In genomic region chr18:32439802-32440201, GRCh38 we compare ENCODE assay signal across 10 cellular contexts. TPM values are rescaled to one million over a fixed set of nuclear protein-coding genes. Genes with fewer than 3 reads are reported as not detected.
DNase-seq lines count a peak whose midpoint lies in the region; ATAC-seq, FAIRE-seq and TF ChIP-seq lines count a peak whose summit lies in the region.
"Had no signal": no experiment of that assay in that cellular context is flagged by ENCODE, and none has a peak within 500 bp of the region (broad histone marks: within the 10 kb centered on the region; RNA-seq: fewer than 3 reads in every experiment).

No MANE protein-coding gene starts in this region.

- H3K4ac ChIP-seq in IMR-90 (ENCODE audit: low read depth, low read length) (no peak overlapping the region), mesendoderm (ENCODE audit: low read depth, low read length) (no peak overlapping the region)

- H2AK9ac ChIP-seq in IMR-90 (replicated peaks; ENCODE audit: low read depth, low read length, poor library complexity), result no peak overlapping the region

- no peak for TF ChIP-seq EP300 in sigmoid colon (IDR thresholded peaks at IDR 0.05)

- H4K20me1 ChIP-seq in IMR-90 (ENCODE audit: insufficient read depth, low read length) (peaks cover 4% of the 10 kb centered on the region; the same call in 1 of the 2 replicates), astrocyte (ENCODE audit: insufficient read depth, low read length) (peaks cover 4% of the 10 kb centered on the region)

- H3K36me3 ChIP-seq in IMR-90 (ENCODE audit: control insufficient read depth, insufficient read depth, low read length), result no peaks in the 10 kb centered on the region
- no peaks in the 10 kb centered on the region for H3K36me3 ChIP-seq in astrocyte (ENCODE audit: insufficient read depth, low read length)
- H3K36me3 ChIP-seq in mesendoderm (ENCODE audit: control insufficient read depth, insufficient read depth, low read length), result no peaks in the 10 kb centered on the region
- H3K36me3 ChIP-seq in sigmoid colon, result no peaks in the 10 kb centered on the region

- H2BK20ac ChIP-seq in IMR-90 (ENCODE audit: low read depth, low read length), result no peak overlapping the region; the same call in 1 of the 2 replicates

- H3K27ac Mint-ChIP-seq in astrocyte (ENCODE audit: unreplicated experiment), result no peak overlapping the region

- no peaks in the 10 kb centered on the region; the same call in 1 of the 2 replicates for H3K4me1 ChIP-seq in IMR-90 (ENCODE audit: control insufficient read depth, insufficient read depth, low read length)
- no peaks in the 10 kb centered on the region for H3K4me1 ChIP-seq in astrocyte (ENCODE audit: insufficient read depth, low read length)
- no peaks in the 10 kb centered on the region for H3K4me1 ChIP-seq in mesendoderm (ENCODE audit: control insufficient read depth, low read depth, low read length)
- H3K4me1 ChIP-seq in sigmoid colon, result peaks cover 0 to 30% (median 10%) of the 10 kb centered on the region in 4 donors

- H3K27me3 Mint-ChIP-seq in astrocyte (ENCODE audit: low read depth, unreplicated experiment), result no peaks in the 10 kb centered on the region

- H2BK120ac ChIP-seq in IMR-90 (ENCODE audit: low read depth, low read length) (no peak overlapping the region), mesendoderm (ENCODE audit: low read depth, low read length) (no peak overlapping the region)

- no peak overlapping the region for H2BK5ac ChIP-seq in IMR-90 (ENCODE audit: low read depth, low read length, poor library complexity, severe bottlenecking)
- no peak overlapping the region for H2BK5ac ChIP-seq in mesendoderm (ENCODE audit: low read length)

- no peaks in the 10 kb centered on the region for H3K9me3 ChIP-seq in IMR-90 (ENCODE audit: control insufficient read depth, insufficient read depth, low read length)
- H3K9me3 ChIP-seq in astrocyte (ENCODE audit: insufficient read depth, low read depth, low read length), result no peaks in the 10 kb centered on the region
- H3K9me3 ChIP-seq in sigmoid colon, result no peaks in the 10 kb centered on the region

- DNase-seq in Daoy (ENCODE audit: low read depth), result peak; percentile 3
- DNase-seq in IMR-90, result no peak
- DNase-seq in astrocyte (ENCODE audit: low read depth), result no peak
- peak; percentile 60 for DNase-seq in mesendoderm
- no peak for DNase-seq in sigmoid colon
- DNase-seq in NCI-H345 treated with DMSO at 0.1 percent for 48 hours (lab: John Stamatoyannopoulos, UW; ENCODE audit: unreplicated experiment), result no peak
- no peak for DNase-seq in LoVo (ENCODE audit: low spot score)
- DNase-seq: stimulated activated CD4-positive, alpha-beta T cell treated with anti-CD3 and anti-CD28 coated beads, Interleukin-12 subunit alpha, Interleukin-12 subunit beta, amount 100 ng/mL, for 4 hours had no signal

- no peak overlapping the region for H4K91ac ChIP-seq in IMR-90 (ENCODE audit: insufficient read depth, low read depth, low read length)

- no peaks in the 10 kb centered on the region for H3K9me1 ChIP-seq in IMR-90 (ENCODE audit: insufficient read depth, low read length)

- H2BK15ac ChIP-seq in IMR-90 (ENCODE audit: low read depth, low read length) (no peak overlapping the region), mesendoderm (replicated peaks; ENCODE audit: low read depth) (no peak overlapping the region)

- ATAC-seq in IMR-90 (ENCODE audit: low read depth), result no peak
- ATAC-seq: K562 had no signal

- in situ Hi-C loops in IMR-90 (cut with MboI; ENCODE audit: low sequenced_read_pairs), result no loop called here

- H3K27ac ChIP-seq in IMR-90 (ENCODE audit: insufficient read depth, low read length) (no peak overlapping the region), astrocyte (ENCODE audit: low read depth, low read length) (no peak overlapping the region), mesendoderm (ENCODE audit: low read depth, low read length) (no peak overlapping the region), sigmoid colon (no peak overlapping the region)

- H3K4me3 ChIP-seq in IMR-90 (ENCODE audit: insufficient read depth, low read depth, low read length), result no peak overlapping the region
- no peak overlapping the region for H3K4me3 ChIP-seq in astrocyte (ENCODE audit: insufficient read depth, low read depth, low read length)
- H3K4me3 ChIP-seq in mesendoderm (ENCODE audit: low read length), result no peak overlapping the region
- no peak overlapping the region for H3K4me3 ChIP-seq in sigmoid colon
- H3K4me3 ChIP-seq: K562, lung had no signal

- no peak overlapping the region for H3K14ac ChIP-seq in IMR-90 (replicated peaks; ENCODE audit: low read depth, low read length)

- H3K4me1 Mint-ChIP-seq in astrocyte (ENCODE audit: low read depth, unreplicated experiment), result peaks cover 4% of the 10 kb centered on the region

- TF ChIP-seq RAD21 in IMR-90 (IDR thresholded peaks at IDR 0.05; ENCODE audit: low read length), result no peak

- H2AFZ ChIP-seq in IMR-90 (replicated peaks; ENCODE audit: low read length, poor library complexity) (no peak overlapping the region), astrocyte (ENCODE audit: low read depth, low read length) (no peak overlapping the region)

- no peak for FAIRE-seq in astrocyte (lab: Jason Lieb, UNC)
- FAIRE-seq: K562 had no signal

- no TSS peak for BruUV-seq in IMR-90 (replicated peaks; lab: Mats Ljungman, UMichigan)

- no peak overlapping the region for H3K4me2 ChIP-seq in IMR-90 (ENCODE audit: low read depth, low read length)
- no peak overlapping the region for H3K4me2 ChIP-seq in astrocyte (ENCODE audit: low read length)
- H3K4me2 ChIP-seq in mesendoderm (ENCODE audit: low read length), result no peak overlapping the region

- no CpG with 5 or more reads among the region's 1 CpG for WGBS in IMR-90 (ENCODE audit: extremely low coverage in 2 of 2, insufficient read length in 1 of 2), 2 experiments
- WGBS in mesendoderm (ENCODE audit: extremely low coverage, insufficient coverage, low lambda C conversion rate), result no CpG with 5 or more reads among the region's 1 CpG
- 93 to 96% methylated on average over 1 of the region's 1 CpG for WGBS in sigmoid colon, 2 donors

- H3K9ac ChIP-seq in IMR-90 (ENCODE audit: low read depth, low read length) (no peak overlapping the region), astrocyte (ENCODE audit: low read length) (no peak overlapping the region), mesendoderm (ENCODE audit: low read length) (no peak overlapping the region)

- no peaks in the 10 kb centered on the region for H3K9me3 Mint-ChIP-seq in astrocyte (ENCODE audit: unreplicated experiment)

- CTCF ChIA-PET in IMR-90 (lab: Yijun Ruan, JAX), result interaction anchor here (1.5 to 2.2 kb wide), 2 partner anchors 11 to 12 kb away, joined by 4 to 6 read pairs; no protein-coding TSS in a partner anchor

- dilution Hi-C loops in IMR-90 (cut with HindIII; ENCODE audit: low sequenced_read_pairs, unreplicated experiment), result no loop called here

- H4K5ac ChIP-seq in IMR-90 (ENCODE audit: low read depth, low read length) (no peak overlapping the region), mesendoderm (ENCODE audit: low read length) (no peak overlapping the region)

- no peak overlapping the region for H3K18ac ChIP-seq in IMR-90 (ENCODE audit: low read depth, low read length)
- no peak overlapping the region for H3K18ac ChIP-seq in mesendoderm (ENCODE audit: low read length)

- TF ChIP-seq CTCF in IMR-90 (conservative IDR thresholded peaks at IDR 0.05; ENCODE audit: low read depth, low read length) (peak; percentile 14; the same call in 1 of the 2 replicates), astrocyte (IDR thresholded peaks at IDR 0.05; ENCODE audit: insufficient read depth, low read depth, low read length) (peak; percentile 7), sigmoid colon (IDR thresholded peaks at IDR 0.05) (no peak)

- no peaks in the 10 kb centered on the region for H3K79me1 ChIP-seq in IMR-90 (ENCODE audit: low read depth in 1 of 2, low read length in 2 of 2)
- peaks cover 7% of the 10 kb centered on the region for H3K79me1 ChIP-seq in mesendoderm (ENCODE audit: low read length)

- POLR2A ChIA-PET in IMR-90 (lab: Charles Lee; ENCODE audit: unreplicated experiment), result interaction anchor here (0.8 kb wide), 1 partner anchor 114 kb away, joined by 3 read pairs; no protein-coding TSS in a partner anchor

- H3K56ac ChIP-seq in IMR-90 (ENCODE audit: extremely low read depth, insufficient read depth, low read length) (no peak overlapping the region), mesendoderm (ENCODE audit: low read length) (no peak overlapping the region)

- H3K79me2 ChIP-seq in astrocyte (ENCODE audit: insufficient read depth, low read length) (peaks cover 3% of the 10 kb centered on the region), mesendoderm (ENCODE audit: control insufficient read depth, insufficient read depth, low read length) (no peaks in the 10 kb centered on the region)

- no peak overlapping the region for H4K8ac ChIP-seq in IMR-90 (ENCODE audit: low read depth in 2 of 2, low read length in 2 of 2)
- no peak overlapping the region for H4K8ac ChIP-seq in mesendoderm (ENCODE audit: low read depth, low read length)

- no peak overlapping the region for H2AK5ac ChIP-seq in IMR-90 (ENCODE audit: low read depth, low read length)
- H2AK5ac ChIP-seq in mesendoderm (ENCODE audit: low read length), result no peak overlapping the region

- H3K4me3 Mint-ChIP-seq in astrocyte (ENCODE audit: unreplicated experiment), result no peak overlapping the region

- no peaks in the 10 kb centered on the region; the same call in 1 of the 2 replicates for H3K27me3 ChIP-seq in IMR-90 (ENCODE audit: control insufficient read depth, insufficient read depth, low read length)
- H3K27me3 ChIP-seq in astrocyte (ENCODE audit: insufficient read depth, low read length), result no peaks in the 10 kb centered on the region
- H3K27me3 ChIP-seq in mesendoderm (ENCODE audit: insufficient read depth, low read length, poor library complexity), result no peaks in the 10 kb centered on the region
- H3K27me3 ChIP-seq in sigmoid colon, result no peaks in the 10 kb centered on the region

- no peaks in the 10 kb centered on the region for H3K36me3 Mint-ChIP-seq in astrocyte (ENCODE audit: low read depth, unreplicated experiment)

- no peak overlapping the region for H3K23ac ChIP-seq in IMR-90 (ENCODE audit: low read depth, low read length)
- H3K23ac ChIP-seq in mesendoderm (ENCODE audit: low read length), result no peak overlapping the region

- intact Hi-C loops in IMR-90 (cut with micrococcal nuclease) (no loop called here), sigmoid colon (cut with DNase I) (no loop called here)

- no peak for TF ChIP-seq POLR2A in IMR-90 (IDR thresholded peaks at IDR 0.05; ENCODE audit: low read depth, low read length)
- TF ChIP-seq POLR2A in sigmoid colon (IDR thresholded peaks at IDR 0.05), result no peak

TF ChIP-seq in IMR-90, 13 proteins besides CTCF, POLR2A, EP300 and RAD21 (continues in another document):
- TF ChIP-seq MAFK (IDR thresholded peaks at IDR 0.05; ENCODE audit: low read depth, low read length) (no peak), CHD1 (IDR thresholded peaks at IDR 0.05; ENCODE audit: low read depth, low read length) (no peak)

RNA-seq across cellular contexts. Expression of gene GAREM1, which starts 30.9 kb away (rescaled TPM):
- total RNA-seq in Daoy (2014; rRNA removed; shearing (Covaris generic)), result 1.5 and 2.2 TPM in 2 replicates
- total RNA-seq in IMR-90 (2012; rRNA removed) (1.9 and 2.3 TPM in 2 replicates), astrocyte (9.0 and 9.9 TPM in 2 replicates), sigmoid colon (1 to 10 TPM; 5.3 to 9.7 (median 6.4) TPM)
- polyA plus RNA-seq in IMR-90 (2012; rRNA removed) (1.4 and 1.7 TPM in 2 replicates), sigmoid colon (10 to 100 TPM in 1 of 3 donors, 1 to 10 TPM in 2; 4.9 to 11.8 (median 6.6) TPM)
- 0.63 and 1.1 TPM in 2 replicates for polyA plus RNA-seq in IMR-90 (2012; cell fraction: cytosol; rRNA removed)
- 0.94 and 1.6 TPM in 2 replicates for polyA plus RNA-seq in IMR-90 (2012; cell fraction: nucleus; rRNA removed; ENCODE audit: low replicate concordance)
- polyA plus RNA-seq in mesendoderm (2013, experiment 1 of 2), result 8.9 TPM
- polyA plus RNA-seq in mesendoderm (2013, experiment 2 of 2), result 7.5 TPM

Comparison
In these comparisons a context has a peak if more than half of its experiments do, and no peak if none do; other contexts are left out.
1. DNase-seq: peak in Daoy (single experiment) and mesendoderm (single experiment); none in IMR-90 (single experiment), astrocyte (single experiment), sigmoid colon (single experiment), NCI-H345 treated with DMSO at 0.1 percent for 48 hours (single experiment) and LoVo (single experiment).
2. CTCF ChIP-seq: peak in IMR-90 (single experiment) and astrocyte (single experiment); none in sigmoid colon (0 of 4).